Comparison of ENCODE assay signal across 8 cellular contexts in the genomic region with DNA sequence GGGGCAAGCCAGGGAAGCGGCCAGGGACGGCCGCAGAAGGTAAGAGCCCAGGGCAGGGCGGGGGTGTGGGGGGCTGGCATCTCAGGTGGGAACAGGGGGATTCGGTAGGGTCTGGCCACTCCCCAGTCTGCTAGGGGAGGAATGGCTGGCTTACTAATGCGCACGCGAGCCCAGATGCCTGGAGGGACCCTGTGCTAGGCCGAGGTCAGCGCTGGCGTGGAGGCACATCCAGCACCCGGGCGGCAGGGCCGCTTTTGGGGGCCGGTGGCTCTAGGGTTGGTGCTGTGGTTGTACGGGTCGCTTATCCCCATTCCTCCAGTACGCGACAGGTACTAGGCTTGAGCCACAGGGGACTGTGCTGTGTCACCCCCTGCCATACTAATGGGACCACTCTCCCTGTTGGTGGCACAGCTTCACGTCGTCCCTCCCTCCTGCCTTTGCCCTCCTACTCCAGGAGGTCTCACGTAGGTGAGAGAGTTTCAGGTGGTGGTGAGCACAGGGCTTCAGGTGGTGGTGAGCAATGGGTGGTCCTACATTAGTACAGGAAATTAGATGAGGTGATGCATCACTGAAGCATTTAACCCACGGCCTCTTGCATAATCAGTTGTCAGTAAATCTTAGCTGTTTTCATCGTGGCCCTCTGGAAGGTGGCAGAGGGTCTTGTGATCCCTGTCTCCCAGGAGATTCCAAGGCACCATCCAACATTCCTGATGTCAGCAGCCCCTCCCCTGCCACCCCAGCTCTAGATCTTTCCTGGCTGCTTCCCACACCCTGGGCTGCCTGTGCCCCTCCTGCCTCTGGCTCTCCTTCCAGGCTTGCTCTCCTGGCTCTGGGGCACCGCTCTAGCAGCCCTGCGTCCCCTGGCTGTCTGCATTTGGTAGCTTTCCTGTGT. TPM values are rescaled to one million over a fixed set of nuclear protein-coding genes. Genes with fewer than 3 reads are reported as not detected.
DNase-seq lines count a peak whose midpoint lies in the region; ATAC-seq and TF ChIP-seq lines count a peak whose summit lies in the region.

No MANE protein-coding gene starts in this region.

- H3K27ac ChIP-seq in DND-41 (ENCODE audit: low read length): peak overlapping the region; percentile 86
- H3K27ac ChIP-seq in aorta (ENCODE audit: low read depth in 1 of 2, low read length in 2 of 2): peak overlapping the region; percentile 89 to 97

- in situ Hi-C loops in ACHN (cut with HindIII; ENCODE audit: low pct_ligation_motif_present, low pct_unique_long_range_greater_than_20kb, low sequenced_read_pairs): no loop called here

- H3K79me2 ChIP-seq in DND-41 (ENCODE audit: insufficient read depth, low read length): peaks cover 71% of the 10 kb centered on the region

- peak overlapping the region; percentile 98 for H3K4me2 ChIP-seq in DND-41 (ENCODE audit: insufficient read depth, low read length)

- H3K9me3 ChIP-seq in DND-41 (ENCODE audit: insufficient read depth, low read length, severe bottlenecking) (no peaks in the 10 kb centered on the region), mucosa of stomach (ENCODE audit: control insufficient read depth, low read length) (no peaks in the 10 kb centered on the region), aorta (ENCODE audit: control insufficient read depth, low read length) (no peaks in the 10 kb centered on the region)

- H3K4me3 ChIP-seq in DND-41 (ENCODE audit: low read depth in 1 of 2, low read length in 2 of 2): peak overlapping the region; percentile 68 to 92
- no peak overlapping the region for H3K4me3 ChIP-seq in epithelial cell of esophagus (ENCODE audit: low read length)
- H3K4me3 ChIP-seq in mucosa of stomach (ENCODE audit: low read length): no peak overlapping the region
- peak overlapping the region; percentile 47 to 80 for H3K4me3 ChIP-seq in aorta (ENCODE audit: low read length in 2 of 2)

- DNase-seq in DND-41 (no peak), RPMI7951 (ENCODE audit: low read depth) (peak; percentile 74), epithelial cell of esophagus (ENCODE audit: low read depth) (peak; percentile 59), aorta (peak; percentile 76 to 87), NCI-H510A (lab: John Stamatoyannopoulos, UW) (no peak), ACHN (no peak)
- DNase-seq in stimulated activated CD4-positive, alpha-beta T cell treated with anti-CD3 and anti-CD28 coated beads, Interleukin-15, amount 100 ng/mL, for 24 hours: no peak

- H4K20me1 ChIP-seq in DND-41 (ENCODE audit: insufficient read depth, low read length): peaks cover 57% of the 10 kb centered on the region

- H3K27me3 ChIP-seq in DND-41 (ENCODE audit: insufficient read depth, low read length, poor library complexity) (no peaks in the 10 kb centered on the region), mucosa of stomach (ENCODE audit: control insufficient read depth, insufficient read depth, low read length) (peaks cover 36% of the 10 kb centered on the region), aorta (ENCODE audit: control insufficient read depth in 1 of 2, insufficient read depth in 2 of 2, low read length in 1 of 2) (no peaks in the 10 kb centered on the region)

- H2AFZ ChIP-seq in DND-41 (ENCODE audit: low read depth, low read length): peak overlapping the region; percentile 47; the same call in 1 of the 2 replicates

- WGBS in aorta, 2 donors: 3 to 7% methylated on average over 18 to 26 of the region's 26 CpGs

- H3K36me3 ChIP-seq in DND-41 (ENCODE audit: insufficient read depth, low read length) (peaks cover 58% of the 10 kb centered on the region), mucosa of stomach (ENCODE audit: control insufficient read depth, insufficient read depth, low read length) (no peaks in the 10 kb centered on the region), aorta (ENCODE audit: control insufficient read depth in 1 of 2, insufficient read depth in 2 of 2, low read length in 1 of 2) (peaks cover 0 to 4% of the 10 kb centered on the region in 2 donors)

- ATAC-seq in DND-41 (ENCODE audit: insufficient read depth, low read depth) (peak; percentile 34), aorta (ENCODE audit: low FRiP score) (peak; percentile 46)

- intact Hi-C loops in aorta (cut with DNase I): loop anchor here in 1 of 2 donors (5.0 kb wide), 1 partner anchor 33 kb away; no protein-coding TSS in a partner anchor

- peak overlapping the region; percentile 94 for H3K9ac ChIP-seq in DND-41 (ENCODE audit: low read depth, low read length)
- H3K9ac ChIP-seq in mucosa of stomach (ENCODE audit: low read length): peak overlapping the region; percentile 34

- TF ChIP-seq CTCF in DND-41 (IDR thresholded peaks at IDR 0.05; ENCODE audit: borderline replicate concordance, extremely low read depth, low read length, poor library complexity, severe bottlenecking) (no peak), epithelial cell of esophagus (IDR thresholded peaks at IDR 0.05; ENCODE audit: insufficient read depth, low read depth, low read length, missing control alignments) (no peak)

- peaks cover 89% of the 10 kb centered on the region for H3K4me1 ChIP-seq in DND-41 (ENCODE audit: insufficient read depth, low read length)
- peaks cover 5% of the 10 kb centered on the region for H3K4me1 ChIP-seq in mucosa of stomach (ENCODE audit: control insufficient read depth, insufficient read depth, low read length)
- H3K4me1 ChIP-seq in aorta (ENCODE audit: control insufficient read depth in 1 of 2, insufficient read depth in 2 of 2, low read length in 2 of 2): peaks cover 0 to 9% of the 10 kb centered on the region in 2 donors

RNA-seq across cellular contexts. Expression of a gene that starts 1.0 kb away (rescaled TPM):
- total RNA-seq in RPMI7951 (2014; rRNA removed; shearing (Covaris generic)): 73.7 and 79.7 TPM in 2 replicates
- total RNA-seq in aorta: 1,000 to 10,000 TPM in 1 of 2 donors, 100 to 1,000 TPM in 1; 856 to 1,098 TPM
- 1,000 to 10,000 TPM in 1 of 2 donors, 100 to 1,000 TPM in 1; 293 to 2,243 TPM for polyA plus RNA-seq in aorta

RNA-seq across cellular contexts. Expression of a gene that starts 18.2 kb away (rescaled TPM):
- 193 and 210 TPM in 2 replicates for total RNA-seq in RPMI7951 (2014; rRNA removed; shearing (Covaris generic))
- total RNA-seq in aorta: 10 to 100 TPM; 49.5 to 53.4 TPM
- polyA plus RNA-seq in aorta: 10 to 100 TPM; 31.6 to 93.1 TPM

RNA-seq across cellular contexts. Expression of a gene that starts 22.8 kb away (rescaled TPM):
- total RNA-seq in RPMI7951 (2014; rRNA removed; shearing (Covaris generic)): 13.1 and 35.0 TPM in 2 replicates
- total RNA-seq in aorta: 10 to 100 TPM; 27.6 to 35.7 TPM
- polyA plus RNA-seq in aorta: 10 to 100 TPM in 1 of 2 donors, 1 to 10 TPM in 1; 8.4 to 35.6 TPM

RNA-seq across cellular contexts. Expression of a gene that starts 36.0 kb away (rescaled TPM):
- not detected in 2 replicates for total RNA-seq in RPMI7951 (2014; rRNA removed; shearing (Covaris generic))
- total RNA-seq in aorta: not detected
- 1 to 10 TPM; 2.6 to 4.1 TPM for polyA plus RNA-seq in aorta

RNA-seq across cellular contexts. Expression of a gene that starts 39.8 kb away (rescaled TPM):
- total RNA-seq in RPMI7951 (2014; rRNA removed; shearing (Covaris generic)): 0.36 and 0.78 TPM in 2 replicates
- 1 to 10 TPM; 4.1 to 4.8 TPM for total RNA-seq in aorta
- polyA plus RNA-seq in aorta: 1 to 10 TPM; 8.0 to 9.5 TPM

Comparison
In these comparisons a context has a peak if more than half of its experiments do, and no peak if none do; other contexts are left out.
1. DNase-seq: peak in RPMI7951 (single experiment), epithelial cell of esophagus (single experiment) and aorta (2 of 2); none in DND-41 (single experiment), stimulated activated CD4-positive, alpha-beta T cell treated with anti-CD3 and anti-CD28 coated beads, Interleukin-15, amount 100 ng/mL, for 24 hours (single experiment), NCI-H510A (single experiment) and ACHN (single experiment).
2. H3K4me3 ChIP-seq: peak in DND-41 (2 of 2) and aorta (2 of 2); none in epithelial cell of esophagus (single experiment) and mucosa of stomach (single experiment).
3. RNA of a gene that starts 1.0 kb away (total RNA-seq): 856 to 1,098 TPM in aorta; 73.7 to 79.7 TPM in RPMI7951; every median in the first group is over 10 times any median in the second.